19 cellular contexts compared by ENCODE assay signal in genomic region chr14:65604535-65604934, GRCh38.
"Had no signal": no experiment of that assay in that cellular context is flagged by ENCODE, and none has a peak within 500 bp of the region (broad histone marks: within the 10 kb centered on the region; RNA-seq: fewer than 3 reads in every experiment).

No MANE protein-coding gene starts in this region.

- ATAC-seq: HepG2 had no signal

- DNase-seq: Karpas-422; KG1; MM.1S; NCI-H1092 treated with DMSO at 0.1 percent for 48 hours; NCI-H1436; NCI-H187; NCI-H2029; NCI-H2081 treated with DMSO at 0.1 percent for 48 hours; NCI-H2171; NCI-H226; NCI-H446; NCI-H510A; NCI-H524 treated with DMSO at 0.1 percent for 48 hours; NCI-H774; NK-92 treated with Interleukin-12 subunit alpha and Interleukin-12 subunit beta, amount 100 ng/mL, for 24 hours; Right ventricle myocardium superior; RPMI8226; SIG-M5 had no signal
